10 cellular contexts compared by ENCODE assay signal in the genomic region with DNA sequence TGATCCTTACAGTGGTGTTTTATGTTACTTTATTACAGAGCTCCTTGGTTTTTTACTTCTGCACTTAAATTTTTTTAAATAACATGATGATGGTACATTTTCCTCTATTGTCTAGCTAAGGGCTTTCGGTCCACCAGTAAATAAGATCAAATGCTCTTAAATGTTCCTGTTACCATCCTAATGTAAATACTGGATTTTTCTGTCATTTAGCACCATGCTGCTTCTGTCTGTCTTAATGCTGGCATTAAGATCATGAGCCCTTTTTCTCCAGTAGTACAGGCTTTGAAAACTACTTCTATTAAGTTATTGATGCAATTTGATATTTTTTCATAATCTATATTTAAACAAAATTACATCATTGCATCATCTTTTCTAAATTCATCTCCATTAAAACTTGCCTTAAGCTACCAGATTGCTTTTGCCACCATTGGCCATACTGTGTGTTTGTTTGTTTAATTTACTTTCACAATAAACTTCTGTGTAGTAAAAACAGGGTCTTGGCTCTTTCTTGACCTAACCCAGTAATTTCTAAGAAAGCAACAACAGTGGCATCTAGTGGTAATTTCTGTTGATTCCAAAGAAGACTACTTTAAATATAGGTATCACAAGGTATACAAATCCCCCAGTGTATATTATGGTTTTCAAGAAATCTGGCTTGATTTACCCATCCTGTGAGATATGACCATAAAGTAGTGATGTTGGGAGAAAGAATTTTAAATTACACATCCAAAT. TPM values are rescaled to one million over a fixed set of nuclear protein-coding genes. Genes with fewer than 3 reads are reported as not detected.
DNase-seq lines count a peak whose midpoint lies in the region; FAIRE-seq and TF ChIP-seq lines count a peak whose summit lies in the region.
"Had no signal": no experiment of that assay in that cellular context is flagged by ENCODE, and none has a peak within 500 bp of the region (broad histone marks: within the 10 kb centered on the region; RNA-seq: fewer than 3 reads in every experiment).

No MANE protein-coding gene starts in this region.

- DNase-seq in NCI-H82 (lab: John Stamatoyannopoulos, UW) (peak; percentile 22), NCI-H82 treated with DMSO at 0.1 percent for 48 hours (lab: John Stamatoyannopoulos, UW; ENCODE audit: unreplicated experiment) (no peak), NB4 (ENCODE audit: low read depth) (peak; percentile 42), dermis blood vessel endothelial cell (peak; percentile 44), progenitor cell of endocrine pancreas (ENCODE audit: low spot score, unreplicated experiment) (no peak), GM19239 (ENCODE audit: insufficient read length, low spot score) (no peak), mesothelial cell of epicardium (ENCODE audit: low spot score in 2 of 2, unreplicated experiment in 2 of 2) (no peak), DMS79 treated with DMSO at 0.1 percent for 48 hours (lab: John Stamatoyannopoulos, UW) (no peak)
- DNase-seq: RPMI8226; stimulated activated CD8-positive, alpha-beta memory T cell treated with anti-CD3 and anti-CD28 coated beads, Interleukin-4, amount 100 ng/mL, for 48 hours had no signal

- H3K27me3 Mint-ChIP-seq in progenitor cell of endocrine pancreas (no peaks in the 10 kb centered on the region), mesothelial cell of epicardium (ENCODE audit: low read depth) (no peaks in the 10 kb centered on the region)

- no peak for TF ChIP-seq CTCF in NB4 (IDR thresholded peaks at IDR 0.05; ENCODE audit: low read depth, low read length)
- TF ChIP-seq CTCF in progenitor cell of endocrine pancreas (IDR thresholded peaks at IDR 0.05; ENCODE audit: unreplicated experiment), result peak; percentile 37
- TF ChIP-seq CTCF in mesothelial cell of epicardium (IDR thresholded peaks at IDR 0.05; ENCODE audit: unreplicated experiment), result no peak

- no peak overlapping the region for H3K4me3 ChIP-seq in NB4 (ENCODE audit: low read depth, low read length)

- no peak for FAIRE-seq in GM19239 (lab: Jason Lieb, UNC)

- H3K4me1 Mint-ChIP-seq in progenitor cell of endocrine pancreas (ENCODE audit: low read depth) (no peaks in the 10 kb centered on the region), mesothelial cell of epicardium (no peaks in the 10 kb centered on the region)

- H3K4me3 Mint-ChIP-seq in progenitor cell of endocrine pancreas (ENCODE audit: low read depth), result no peak overlapping the region
- H3K4me3 Mint-ChIP-seq in mesothelial cell of epicardium, result no peak overlapping the region

- H3K36me3 Mint-ChIP-seq in progenitor cell of endocrine pancreas (ENCODE audit: insufficient read depth) (peaks cover 3% of the 10 kb centered on the region), mesothelial cell of epicardium (peaks cover 4% of the 10 kb centered on the region)

- H3K9me3 Mint-ChIP-seq in progenitor cell of endocrine pancreas (ENCODE audit: low read depth) (no peaks in the 10 kb centered on the region), mesothelial cell of epicardium (no peaks in the 10 kb centered on the region)

- TF ChIP-seq POLR2A in NB4 (IDR thresholded peaks at IDR 0.05; ENCODE audit: extremely low read depth, insufficient read length), result no peak

- no peak overlapping the region for H3K27ac Mint-ChIP-seq in progenitor cell of endocrine pancreas
- H3K27ac Mint-ChIP-seq in mesothelial cell of epicardium, result no peak overlapping the region

RNA-seq across cellular contexts. Expression of a gene that starts 9.0 kb away (rescaled TPM):
- total RNA-seq in dermis blood vessel endothelial cell (14.8 and 22.3 TPM in 2 replicates), progenitor cell of endocrine pancreas (20.4 and 21.0 TPM in 2 replicates), mesothelial cell of epicardium (20.9 to 22.4 TPM (median 21.5 TPM) in 3 replicates)

RNA-seq across cellular contexts. Expression of a gene that starts 50.1 kb away (rescaled TPM):
- total RNA-seq in dermis blood vessel endothelial cell, result 3.5 and 5.3 TPM in 2 replicates
- total RNA-seq in progenitor cell of endocrine pancreas, result 5.1 TPM in 2 replicates
- 20.1 to 21.4 TPM (median 20.6 TPM) in 3 replicates for total RNA-seq in mesothelial cell of epicardium

RNA-seq across cellular contexts. Expression of a gene that starts 59.0 kb away (rescaled TPM):
- total RNA-seq in dermis blood vessel endothelial cell (18.2 and 26.5 TPM in 2 replicates), progenitor cell of endocrine pancreas (5.6 and 6.6 TPM in 2 replicates), mesothelial cell of epicardium (7.2 to 7.8 TPM (median 7.8 TPM) in 3 replicates)

RNA-seq across cellular contexts. Expression of a gene that starts 59.0 kb away (rescaled TPM):
- total RNA-seq in dermis blood vessel endothelial cell, result 7.8 and 9.0 TPM in 2 replicates
- 1.7 and 2.1 TPM in 2 replicates for total RNA-seq in progenitor cell of endocrine pancreas
- total RNA-seq in mesothelial cell of epicardium, result 8.1 to 8.9 TPM (median 8.2 TPM) in 3 replicates

Comparison
In these comparisons a context has a peak if more than half of its experiments do, and no peak if none do; other contexts are left out.
1. DNase-seq: peak in NCI-H82 (single experiment), NB4 (single experiment) and dermis blood vessel endothelial cell (single experiment); none in NCI-H82 treated with DMSO at 0.1 percent for 48 hours (single experiment), progenitor cell of endocrine pancreas (single experiment), GM19239 (single experiment), mesothelial cell of epicardium (0 of 2) and DMS79 treated with DMSO at 0.1 percent for 48 hours (single experiment).